31 cellular contexts compared by ENCODE assay signal in genomic region chr9:124875501-124875900, GRCh38. TPM values are rescaled to one million over a fixed set of nuclear protein-coding genes. Genes with fewer than 3 reads are reported as not detected.
DNase-seq lines count a peak whose midpoint lies in the region; ATAC-seq and TF ChIP-seq lines count a peak whose summit lies in the region.
"Had no signal": no experiment of that assay in that cellular context is flagged by ENCODE, and none has a peak within 500 bp of the region (broad histone marks: within the 10 kb centered on the region; RNA-seq: fewer than 3 reads in every experiment).

No MANE protein-coding gene starts in this region.

- no peak for DNase-seq in activated T-cell treated with anti-CD3 and anti-CD28 coated beads, Interleukin-2, amount 50 U/mL, for 24 hours
- DNase-seq in activated T-cell treated with anti-CD3 and anti-CD28 coated beads, Interleukin-2, amount 50 U/mL, for 4 hours = no peak
- no peak for DNase-seq in central memory CD8-positive, alpha-beta T cell (ENCODE audit: low spot score in 2 of 2)
- DNase-seq in natural killer cell = no peak
- no peak for DNase-seq in stimulated activated naive CD8-positive, alpha-beta T cell treated with anti-CD3 and anti-CD28 coated beads, Interleukin-15, Interleukin-2, amounts not matched to agents 100 U/mL and 50 U/mL, for 24 hours
- no peak for DNase-seq in activated CD4-positive, CD25-positive, alpha-beta regulatory T cell treated with anti-CD3 and anti-CD28 coated beads, Interleukin-2, amount 50 U/mL, for 72 hours
- DNase-seq: activated CD4-positive, alpha-beta T cell treated with anti-CD3 and anti-CD28 coated beads, Interleukin-2, amount 50 U/mL, for 1 hour; activated CD8-positive, alpha-beta memory T cell treated with anti-CD3 and anti-CD28 coated beads, Interleukin-2, amount 50 U/mL, for 4 hours; activated naive CD8-positive, alpha-beta T cell treated with anti-CD3 and anti-CD28 coated beads for 36 hours; aorta; BE2C; effector CD4-positive, alpha-beta T cell; HCEC 1CT; Kasumi-1; naive thymus-derived CD8-positive, alpha-beta T cell; NCI-H1417 treated with DMSO at 0.1 percent for 48 hours; NCI-H2081 treated with DMSO at 0.1 percent for 48 hours; NCI-H226; NCI-H526 treated with DMSO at 0.1 percent for 48 hours; PC-3; SHP77 treated with DMSO at 0.1 percent for 48 hours; stimulated activated CD4-positive, alpha-beta T cell treated with anti-CD3 and anti-CD28 coated beads, Interleukin-4, amount 100 ng/mL, for 24 hours; substantia nigra; trophoblast cell had no signal

- no peaks in the 10 kb centered on the region for H3K9me3 Mint-ChIP-seq in activated T-cell treated with anti-CD3 and anti-CD28 coated beads, Interleukin-2, amount 50 U/mL, for 24 hours
- H3K9me3 Mint-ChIP-seq in activated T-cell treated with anti-CD3 and anti-CD28 coated beads, Interleukin-2, amount 50 U/mL, for 4 hours = no peaks in the 10 kb centered on the region
- no peaks in the 10 kb centered on the region for H3K9me3 Mint-ChIP-seq in central memory CD8-positive, alpha-beta T cell
- H3K9me3 Mint-ChIP-seq in natural killer cell = no peaks in the 10 kb centered on the region
- H3K9me3 Mint-ChIP-seq: activated naive CD8-positive, alpha-beta T cell treated with anti-CD3 and anti-CD28 coated beads for 36 hours; naive thymus-derived CD8-positive, alpha-beta T cell had no signal

- H3K27ac Mint-ChIP-seq in activated T-cell treated with anti-CD3 and anti-CD28 coated beads, Interleukin-2, amount 50 U/mL, for 24 hours = peak overlapping the region; percentile 75
- peak overlapping the region; percentile 93 for H3K27ac Mint-ChIP-seq in central memory CD8-positive, alpha-beta T cell (ENCODE audit: low read depth)
- H3K27ac Mint-ChIP-seq in natural killer cell = peak overlapping the region; percentile 97
- H3K27ac Mint-ChIP-seq: activated naive CD8-positive, alpha-beta T cell treated with anti-CD3 and anti-CD28 coated beads for 36 hours had no signal

- H3K4me1 Mint-ChIP-seq in activated T-cell treated with anti-CD3 and anti-CD28 coated beads, Interleukin-2, amount 50 U/mL, for 24 hours (ENCODE audit: low read depth) = peaks cover 58% of the 10 kb centered on the region
- peaks cover 49% of the 10 kb centered on the region for H3K4me1 Mint-ChIP-seq in activated T-cell treated with anti-CD3 and anti-CD28 coated beads, Interleukin-2, amount 50 U/mL, for 4 hours (ENCODE audit: low read depth)
- peaks cover 61% of the 10 kb centered on the region for H3K4me1 Mint-ChIP-seq in central memory CD8-positive, alpha-beta T cell
- H3K4me1 Mint-ChIP-seq in natural killer cell = peaks cover 74 to 75% of the 10 kb centered on the region in 2 donors

- H3K36me3 Mint-ChIP-seq in activated T-cell treated with anti-CD3 and anti-CD28 coated beads, Interleukin-2, amount 50 U/mL, for 24 hours (ENCODE audit: low read depth) = peaks cover 100% of the 10 kb centered on the region
- peaks cover 49% of the 10 kb centered on the region for H3K36me3 Mint-ChIP-seq in activated T-cell treated with anti-CD3 and anti-CD28 coated beads, Interleukin-2, amount 50 U/mL, for 4 hours (ENCODE audit: insufficient read depth)
- peaks cover 80% of the 10 kb centered on the region for H3K36me3 Mint-ChIP-seq in central memory CD8-positive, alpha-beta T cell (ENCODE audit: insufficient read depth)
- peaks cover 18% of the 10 kb centered on the region for H3K36me3 Mint-ChIP-seq in natural killer cell

- intact Hi-C loops in natural killer cell (cut with micrococcal nuclease) = no loop called here

- no peak for TF ChIP-seq CTCF in natural killer cell (IDR thresholded peaks at IDR 0.05)

- TF ChIP-seq POLR2A in GM15510 (IDR thresholded peaks at IDR 0.05; ENCODE audit: borderline replicate concordance, extremely low read depth, insufficient read length) = peak; percentile 0

- H3K27me3 Mint-ChIP-seq in activated T-cell treated with anti-CD3 and anti-CD28 coated beads, Interleukin-2, amount 50 U/mL, for 24 hours = no peaks in the 10 kb centered on the region
- no peaks in the 10 kb centered on the region for H3K27me3 Mint-ChIP-seq in activated T-cell treated with anti-CD3 and anti-CD28 coated beads, Interleukin-2, amount 50 U/mL, for 4 hours (ENCODE audit: low read depth)
- no peaks in the 10 kb centered on the region for H3K27me3 Mint-ChIP-seq in central memory CD8-positive, alpha-beta T cell
- H3K27me3 Mint-ChIP-seq in natural killer cell (ENCODE audit: low read depth in 2 of 2) = no peaks in the 10 kb centered on the region
- H3K27me3 Mint-ChIP-seq: activated naive CD8-positive, alpha-beta T cell treated with anti-CD3 and anti-CD28 coated beads for 36 hours; naive thymus-derived CD8-positive, alpha-beta T cell had no signal

- ATAC-seq in activated T-cell treated with anti-CD3 and anti-CD28 coated beads, Interleukin-2, amount 50 U/mL, for 4 hours = no peak
- ATAC-seq in central memory CD8-positive, alpha-beta T cell (replicated peaks; ENCODE audit: extremely low read depth, poor library complexity, severe bottlenecking) = no peak
- ATAC-seq in natural killer cell (no peak), GM21447 (IDR thresholded peaks at IDR 0.05; ENCODE audit: unreplicated experiment) (no peak)
- no peak for ATAC-seq in stimulated activated naive CD8-positive, alpha-beta T cell treated with anti-CD3 and anti-CD28 coated beads, Interleukin-15, Interleukin-2, amounts not matched to agents 100 U/mL and 50 U/mL, for 24 hours
- ATAC-seq: naive thymus-derived CD8-positive, alpha-beta T cell; PC-3; psoas muscle had no signal

- no peak overlapping the region for H3K4me3 Mint-ChIP-seq in activated T-cell treated with anti-CD3 and anti-CD28 coated beads, Interleukin-2, amount 50 U/mL, for 24 hours
- H3K4me3 Mint-ChIP-seq in activated T-cell treated with anti-CD3 and anti-CD28 coated beads, Interleukin-2, amount 50 U/mL, for 4 hours = no peak overlapping the region
- no peak overlapping the region for H3K4me3 Mint-ChIP-seq in central memory CD8-positive, alpha-beta T cell
- H3K4me3 Mint-ChIP-seq in natural killer cell = no peak overlapping the region
- H3K4me3 Mint-ChIP-seq: activated naive CD8-positive, alpha-beta T cell treated with anti-CD3 and anti-CD28 coated beads for 36 hours; naive thymus-derived CD8-positive, alpha-beta T cell had no signal

RNA-seq across cellular contexts. Expression of gene ARPC5L, which starts 13.6 kb away (rescaled TPM):
- 100 to 1,000 TPM; 131 to 146 (median 146) TPM for total RNA-seq in activated T-cell treated with anti-CD3 and anti-CD28 coated beads, Interleukin-2, amount 50 U/mL, for 4 hours
- total RNA-seq in natural killer cell = 100 to 1,000 TPM; 131 to 169 (median 139) TPM

RNA-seq across cellular contexts. Expression of gene RPL35, which starts 13.7 kb away (rescaled TPM):
- total RNA-seq in activated T-cell treated with anti-CD3 and anti-CD28 coated beads, Interleukin-2, amount 50 U/mL, for 4 hours = 1,000 to 10,000 TPM; 2,385 to 2,622 (median 2,487) TPM
- total RNA-seq in natural killer cell = 100 to 1,000 TPM; 716 to 896 (median 795) TPM

RNA-seq across cellular contexts. Expression of gene WDR38, which starts 22.2 kb away (rescaled TPM):
- total RNA-seq in activated T-cell treated with anti-CD3 and anti-CD28 coated beads, Interleukin-2, amount 50 U/mL, for 4 hours = not detected
- not detected for total RNA-seq in natural killer cell
- total RNA-seq: A673; activated naive CD8-positive, alpha-beta T cell treated with anti-CD3 and anti-CD28 coated beads for 36 hours; aorta; bronchial epithelial cell; lower leg skin; mononuclear cell; naive thymus-derived CD8-positive, alpha-beta T cell; PC-3; psoas muscle had no signal
